Comparison of ENCODE assay signal across 8 cellular contexts in genomic region chr11:19311306-19312030, GRCh38.
DNase-seq lines count a peak whose midpoint lies in the region; ATAC-seq and TF ChIP-seq lines count a peak whose summit lies in the region.

No MANE protein-coding gene starts in this region.

- no peaks in the 10 kb centered on the region for H3K36me3 ChIP-seq in cardiac muscle cell

- H3K27me3 ChIP-seq in cardiac muscle cell: no peaks in the 10 kb centered on the region

- no peak overlapping the region for H3K4me3 Mint-ChIP-seq in activated T-helper 17 cell treated with anti-CD3 and anti-CD28 coated beads, Interleukin-2, amount 50 U/mL, for 72 hours

- CTCF ChIA-PET in AG04449 (lab: Yijun Ruan, JAX): interaction anchor here (0.9 to 6.7 kb wide), 7 partner anchors 10 to 243 kb away, joined by 4 to 81 read pairs (median 4); no protein-coding TSS in a partner anchor

- TF ChIP-seq CTCF in AG04449 (IDR thresholded peaks at IDR 0.05; ENCODE audit: insufficient read depth, low read length, missing control alignments): peak; percentile 88
- TF ChIP-seq CTCF in GM12874 (IDR thresholded peaks at IDR 0.05; ENCODE audit: insufficient read depth, low read depth, low read length): peak; percentile 81
- TF ChIP-seq CTCF in cardiac muscle cell (IDR thresholded peaks at IDR 0.05; ENCODE audit: low read depth, low read length): peak; percentile 95

- DNase-seq in AG04449 (ENCODE audit: low read depth, low spot score): no peak
- DNase-seq in NCI-H526 treated with DMSO at 0.1 percent for 48 hours (lab: John Stamatoyannopoulos, UW): peak; percentile 25
- DNase-seq in cardiac muscle cell (ENCODE audit: low read depth in 1 of 2, low spot score in 1 of 2): peak; percentile 67 to 71
- peak; percentile 48 to 93 (median 82) for DNase-seq in posterior cingulate gyrus
- no peak for DNase-seq in GF-D8 (lab: John Stamatoyannopoulos, UW)

- no peak overlapping the region for H3K27ac ChIP-seq in cardiac muscle cell

- POLR2A ChIA-PET in AG04449 (lab: Yijun Ruan, JAX): no interaction called here

- no peaks in the 10 kb centered on the region for H3K4me1 Mint-ChIP-seq in activated T-helper 17 cell treated with anti-CD3 and anti-CD28 coated beads, Interleukin-2, amount 50 U/mL, for 72 hours

- no peaks in the 10 kb centered on the region for H3K9me3 ChIP-seq in cardiac muscle cell (ENCODE audit: low read depth)

- H3K4me1 ChIP-seq in cardiac muscle cell (ENCODE audit: low read depth): no peaks in the 10 kb centered on the region

- intact Hi-C loops in posterior cingulate gyrus (cut with DNase I): loop anchor here (1.0 kb wide), 1 partner anchor 242 kb away; no protein-coding TSS in a partner anchor

- no peaks in the 10 kb centered on the region for H3K36me3 Mint-ChIP-seq in activated T-helper 17 cell treated with anti-CD3 and anti-CD28 coated beads, Interleukin-2, amount 50 U/mL, for 72 hours (ENCODE audit: low read depth)

- peak; percentile 75 for ATAC-seq in HG02943 (IDR thresholded peaks at IDR 0.05; ENCODE audit: low read depth, unreplicated experiment)
- peak; percentile 59 for ATAC-seq in activated T-helper 17 cell treated with anti-CD3 and anti-CD28 coated beads, Interleukin-2, amount 50 U/mL, for 72 hours (replicated peaks)

- no peaks in the 10 kb centered on the region for H3K9me3 Mint-ChIP-seq in activated T-helper 17 cell treated with anti-CD3 and anti-CD28 coated beads, Interleukin-2, amount 50 U/mL, for 72 hours

- peaks cover 14% of the 10 kb centered on the region for H3K27me3 Mint-ChIP-seq in activated T-helper 17 cell treated with anti-CD3 and anti-CD28 coated beads, Interleukin-2, amount 50 U/mL, for 72 hours

- no peak overlapping the region for H3K27ac Mint-ChIP-seq in activated T-helper 17 cell treated with anti-CD3 and anti-CD28 coated beads, Interleukin-2, amount 50 U/mL, for 72 hours

- H3K4me3 ChIP-seq in AG04449 (ENCODE audit: low read depth, low read length) (no peak overlapping the region), cardiac muscle cell (no peak overlapping the region)

Comparison
In these comparisons a context has a peak if more than half of its experiments do, and no peak if none do; other contexts are left out.
1. DNase-seq: peak in NCI-H526 treated with DMSO at 0.1 percent for 48 hours (single experiment), cardiac muscle cell (2 of 2) and posterior cingulate gyrus (10 of 10); none in AG04449 (single experiment) and GF-D8 (single experiment).
2. Peak in every context shown above with its lines, with median percentiles within 50 percentile points of each other: CTCF ChIP-seq.